In the genomic region with DNA sequence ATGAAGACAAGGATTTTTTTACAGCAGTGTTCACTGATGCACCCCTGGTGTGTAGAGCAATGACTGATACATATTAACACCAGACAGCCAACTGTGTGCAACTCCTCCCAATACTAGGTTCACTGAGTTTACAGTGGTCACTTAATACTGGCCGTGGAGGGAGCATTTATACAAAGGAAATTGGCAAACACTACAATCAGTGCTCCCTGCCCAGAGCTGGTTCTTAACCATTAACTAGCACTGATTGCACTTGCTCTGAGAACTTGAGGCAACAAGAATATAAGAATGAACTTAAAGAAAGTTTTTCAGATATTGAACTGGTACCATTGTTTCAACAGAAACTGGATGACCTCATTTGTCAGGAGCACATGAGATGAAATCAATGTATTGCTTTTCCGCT, we compare ENCODE assay signal across 19 cellular contexts.
A peak's percentile ranks its signal among the peaks of the same experiment; 100 is the strongest.
DNase-seq lines count a peak whose midpoint lies in the region; ATAC-seq, FAIRE-seq and TF ChIP-seq lines count a peak whose summit lies in the region.
"Had no signal": no experiment of that assay in that cellular context is flagged by ENCODE, and none has a peak within 500 bp of the region (broad histone marks: within the 10 kb centered on the region; RNA-seq: fewer than 3 reads in every experiment).

No MANE protein-coding gene starts in this region.

- H3K27me3 ChIP-seq in body of pancreas (no peaks in the 10 kb centered on the region), HepG2 (ENCODE audit: control insufficient read depth in 1 of 2, insufficient read depth in 2 of 2, low read length in 2 of 2) (no peaks in the 10 kb centered on the region)
- H3K27me3 ChIP-seq: brain microvascular endothelial cell, neutrophil had no signal

- H3K4me2 ChIP-seq in HepG2 (ENCODE audit: low read depth, low read length): peak overlapping the region; percentile 60

- peaks cover 72% of the 10 kb centered on the region for H3K79me2 ChIP-seq in HepG2 (ENCODE audit: insufficient read depth, low read length)

- no peaks in the 10 kb centered on the region for H3K27me3 Mint-ChIP-seq in type B pancreatic cell

- intact Hi-C loops in body of pancreas (cut with DNase I): no loop called here
- intact Hi-C loops in HepG2 (cut with micrococcal nuclease; ENCODE audit: unreplicated experiment): loop anchor here (10.0 kb wide), 1 partner anchor 107 kb away; a partner anchor contains a TSS

- in situ Hi-C loops in HepG2 (cut with HindIII; ENCODE audit: extremely low pct_ligation_motif_present, low pct_unique_long_range_greater_than_20kb): no loop called here

- WGBS in body of pancreas, 2 donors: 33 to 37% methylated on average over 2 of the region's 2 CpGs
- WGBS in HepG2 (ENCODE audit: low lambda C conversion rate): 10% methylated on average over 2 of the region's 2 CpGs

- peaks cover 37% of the 10 kb centered on the region for H3K4me1 ChIP-seq in body of pancreas
- peaks cover 68% of the 10 kb centered on the region for H3K4me1 ChIP-seq in HepG2 (ENCODE audit: insufficient read depth, low read length)

- no peak overlapping the region for H3K4me3 ChIP-seq in body of pancreas
- peak overlapping the region in 2 of 3 experiments; percentile 19 to 24; a peak in 1 of 6 replicates for H3K4me3 ChIP-seq in HepG2 (replicated peaks in 1 of 3; ENCODE audit: insufficient read depth in 1 of 3, low read depth in 2 of 3, low read length in 3 of 3)

- BruUV-seq in HepG2 (replicated peaks; lab: Mats Ljungman, UMichigan): no TSS peak

- H3K9ac ChIP-seq in HepG2 (ENCODE audit: insufficient read depth, low read depth, low read length): 0 out of 2 replicates have a peak overlapping the region, but pooled peaks have one; percentile 8

- H2AFZ ChIP-seq in HepG2 (ENCODE audit: low read length): no peak overlapping the region

- FAIRE-seq in HepG2 (lab: Jason Lieb, UNC): peak; percentile 63
- FAIRE-seq: colon had no signal

- peak overlapping the region; percentile 5 for H3K4me3 Mint-ChIP-seq in type B pancreatic cell
- H3K4me3 Mint-ChIP-seq: B cell had no signal

- peak overlapping the region in 3 of 4 donors; percentile 33 to 55 (median 44) for H3K27ac ChIP-seq in body of pancreas
- H3K27ac ChIP-seq in HepG2 (ENCODE audit: extremely low read length, insufficient read depth, low read length): peak overlapping the region; percentile 20
- H3K27ac ChIP-seq: 22Rv1, brain microvascular endothelial cell, neutrophil had no signal

- peak overlapping the region; percentile 46 for H3K27ac Mint-ChIP-seq in type B pancreatic cell
- H3K27ac Mint-ChIP-seq: activated T-helper 2 cell treated with anti-CD3 and anti-CD28 coated beads, Interferon-gamma antibody, Interleukin-2, Interleukin-4, amounts not matched to agents 10 μg/mL and 5 μg/mL and 100 μg/mL, durations not matched to agents 14 hours and 24 hours and 36 hours; B cell had no signal

- TF ChIP-seq CTCF in body of pancreas (IDR thresholded peaks at IDR 0.05) (no peak), HepG2 (CRISPR knock-in tag; IDR thresholded peaks at IDR 0.05) (no peak), type B pancreatic cell (conservative IDR thresholded peaks at IDR 0.05) (no peak)

- peak; percentile 6 for DNase-seq in NCI-H1092 (lab: John Stamatoyannopoulos, UW)
- no peak for DNase-seq in NCI-H1092 treated with DMSO at 0.1 percent for 48 hours (lab: John Stamatoyannopoulos, UW)
- peak in 2 of 4 donors; percentile 16 to 20 for DNase-seq in body of pancreas
- peak; percentile 69 for DNase-seq in HepG2 (ENCODE audit: low spot score)
- no peak for DNase-seq in type B pancreatic cell (ENCODE audit: extremely low spot score, unreplicated experiment)
- no peak for DNase-seq in NCI-H2171 treated with DMSO at 0.1 percent for 48 hours (lab: John Stamatoyannopoulos, UW)
- DNase-seq in NOMO-1 treated with dmso at 0.1 percent for 144 hours (lab: John Stamatoyannopoulos, UW; ENCODE audit: unreplicated experiment): no peak
- DNase-seq: activated CD4-positive, alpha-beta T cell treated with anti-CD3 and anti-CD28 coated beads for 48 hours; brain microvascular endothelial cell; left ventricle myocardium superior; OCI-M1; SIG-M5; stimulated activated CD4-positive, alpha-beta T cell treated with anti-CD3 and anti-CD28 coated beads, Interleukin-12 subunit alpha, Interleukin-12 subunit beta, amount 100 ng/mL, for 4 hours had no signal

- no peak for TF ChIP-seq POLR2A in body of pancreas (IDR thresholded peaks at IDR 0.05)
- no peak for TF ChIP-seq POLR2A in HepG2 (IDR thresholded peaks at IDR 0.05; ENCODE audit: insufficient read depth in 1 of 2, low read depth in 2 of 2, low read length in 2 of 2)

- H3K36me3 Mint-ChIP-seq in type B pancreatic cell: no peaks in the 10 kb centered on the region

- TF ChIP-seq EP300 in HepG2 (IDR thresholded peaks at IDR 0.05; ENCODE audit: low read depth in 2 of 2, low read length in 2 of 2) (no peak), HepG2 (CRISPR knock-in tag; IDR thresholded peaks at IDR 0.05; ENCODE audit: borderline replicate concordance) (no peak)

- H3K9me3 ChIP-seq in body of pancreas: no peaks in the 10 kb centered on the region
- no peaks in the 10 kb centered on the region for H3K9me3 ChIP-seq in HepG2 (ENCODE audit: low read length)
- H3K9me3 ChIP-seq: neutrophil had no signal

- CTCF ChIA-PET in HepG2 (lab: Yijun Ruan, JAX; ENCODE audit: low intra/inter-chr PET ratio, low total read pairs): no interaction called here

- POLR2A ChIA-PET in HepG2 (lab: Yijun Ruan, JAX): no interaction called here

- no peaks in the 10 kb centered on the region for H3K9me3 Mint-ChIP-seq in type B pancreatic cell

- peak; percentile 64 for ATAC-seq in body of pancreas
- peak; percentile 92 for ATAC-seq in HepG2
- no peak for ATAC-seq in HG02623 (IDR thresholded peaks at IDR 0.05; ENCODE audit: unreplicated experiment)
- ATAC-seq: left ventricle myocardium superior had no signal

- peaks cover 29% of the 10 kb centered on the region for H3K4me1 Mint-ChIP-seq in type B pancreatic cell (ENCODE audit: unreplicated experiment)
- H3K4me1 Mint-ChIP-seq: B cell had no signal

- H3K36me3 ChIP-seq in body of pancreas (replicated peaks in 1 of 2; ENCODE audit: insufficient read depth in 1 of 2, low read depth in 2 of 2): no peaks in the 10 kb centered on the region
- H3K36me3 ChIP-seq in HepG2 (replicated peaks in 1 of 2; ENCODE audit: control insufficient read depth in 1 of 2, insufficient read depth in 2 of 2, low read length in 2 of 2): no peaks in the 10 kb centered on the region
- H3K36me3 ChIP-seq: brain microvascular endothelial cell, neutrophil had no signal

- peaks cover 17% of the 10 kb centered on the region for H4K20me1 ChIP-seq in HepG2 (ENCODE audit: insufficient read depth, low read length)

- no peak for TF ChIP-seq RAD21 in HepG2 (CRISPR knock-in tag; IDR thresholded peaks at IDR 0.05)

TF ChIP-seq in HepG2, 621 proteins besides CTCF, POLR2A, EP300 and RAD21 (continues in another document):
- TF ChIP-seq, protein P1, sequence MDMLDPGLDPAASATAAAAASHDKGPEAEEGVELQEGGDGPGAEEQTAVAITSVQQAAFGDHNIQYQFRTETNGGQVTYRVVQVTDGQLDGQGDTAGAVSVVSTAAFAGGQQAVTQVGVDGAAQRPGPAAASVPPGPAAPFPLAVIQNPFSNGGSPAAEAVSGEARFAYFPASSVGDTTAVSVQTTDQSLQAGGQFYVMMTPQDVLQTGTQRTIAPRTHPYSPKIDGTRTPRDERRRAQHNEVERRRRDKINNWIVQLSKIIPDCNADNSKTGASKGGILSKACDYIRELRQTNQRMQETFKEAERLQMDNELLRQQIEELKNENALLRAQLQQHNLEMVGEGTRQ (IDR thresholded peaks at IDR 0.05; ENCODE audit: low read depth, low read length): no peak
- TF ChIP-seq, protein P1 (CRISPR knock-in tag; IDR thresholded peaks at IDR 0.05; ENCODE audit: borderline replicate concordance): no peak
- TF ChIP-seq ZNF839 (CRISPR knock-in tag; IDR thresholded peaks at IDR 0.05; ENCODE audit: borderline replicate concordance): no peak
- TF ChIP-seq CEBPG (CRISPR knock-in tag; IDR thresholded peaks at IDR 0.05): 0 out of 2 replicates have a peak, but pooled peaks have one; percentile 4
- no peak for TF ChIP-seq ZSCAN20 (CRISPR knock-in tag; IDR thresholded peaks at IDR 0.05; ENCODE audit: borderline replicate concordance)
- no peak for TF ChIP-seq ZNF34 (CRISPR knock-in tag; IDR thresholded peaks at IDR 0.05; ENCODE audit: borderline replicate concordance)
- TF ChIP-seq KMT2B (CRISPR knock-in tag; IDR thresholded peaks at IDR 0.05): 0 out of 2 replicates have a peak, but pooled peaks have one; percentile 28
- TF ChIP-seq KDM4B (CRISPR knock-in tag; IDR thresholded peaks at IDR 0.05): no peak
- TF ChIP-seq, protein P2, sequence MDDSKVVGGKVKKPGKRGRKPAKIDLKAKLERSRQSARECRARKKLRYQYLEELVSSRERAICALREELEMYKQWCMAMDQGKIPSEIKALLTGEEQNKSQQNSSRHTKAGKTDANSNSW (CRISPR knock-in tag; IDR thresholded peaks at IDR 0.05; ENCODE audit: borderline replicate concordance): no peak
- TF ChIP-seq, protein P3, sequence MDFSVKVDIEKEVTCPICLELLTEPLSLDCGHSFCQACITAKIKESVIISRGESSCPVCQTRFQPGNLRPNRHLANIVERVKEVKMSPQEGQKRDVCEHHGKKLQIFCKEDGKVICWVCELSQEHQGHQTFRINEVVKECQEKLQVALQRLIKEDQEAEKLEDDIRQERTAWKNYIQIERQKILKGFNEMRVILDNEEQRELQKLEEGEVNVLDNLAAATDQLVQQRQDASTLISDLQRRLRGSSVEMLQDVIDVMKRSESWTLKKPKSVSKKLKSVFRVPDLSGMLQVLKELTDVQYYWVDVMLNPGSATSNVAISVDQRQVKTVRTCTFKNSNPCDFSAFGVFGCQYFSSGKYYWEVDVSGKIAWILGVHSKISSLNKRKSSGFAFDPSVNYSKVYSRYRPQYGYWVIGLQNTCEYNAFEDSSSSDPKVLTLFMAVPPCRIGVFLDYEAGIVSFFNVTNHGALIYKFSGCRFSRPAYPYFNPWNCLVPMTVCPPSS (IDR thresholded peaks at IDR 0.05): no peak
- peak; percentile 48; the same call in 1 of the 2 replicates for TF ChIP-seq GATAD2A (CRISPR knock-in tag; IDR thresholded peaks at IDR 0.05)
- TF ChIP-seq SIX1 (CRISPR knock-in tag; IDR thresholded peaks at IDR 0.05; ENCODE audit: borderline replicate concordance): peak; percentile 36; the same call in 1 of the 2 replicates
- TF ChIP-seq ZNF431 (CRISPR knock-in tag; IDR thresholded peaks at IDR 0.05; ENCODE audit: borderline replicate concordance, low read depth): no peak
- no peak for TF ChIP-seq YEATS4 (CRISPR knock-in tag; IDR thresholded peaks at IDR 0.05; ENCODE audit: borderline replicate concordance)
- TF ChIP-seq MIXL1 (CRISPR knock-in tag; IDR thresholded peaks at IDR 0.05): peak; percentile 71

Comparison
In these comparisons a context has a peak if more than half of its experiments do, and no peak if none do; other contexts are left out.
1. DNase-seq: peak in NCI-H1092 (single experiment) and HepG2 (single experiment); none in NCI-H1092 treated with DMSO at 0.1 percent for 48 hours (single experiment), type B pancreatic cell (single experiment), NCI-H2171 treated with DMSO at 0.1 percent for 48 hours (single experiment) and NOMO-1 treated with dmso at 0.1 percent for 144 hours (single experiment).
2. H3K4me3 ChIP-seq: peak in HepG2 (2 of 3); none in body of pancreas (0 of 2).